Comparison of ENCODE assay signal across 8 cellular contexts in the genomic region with DNA sequence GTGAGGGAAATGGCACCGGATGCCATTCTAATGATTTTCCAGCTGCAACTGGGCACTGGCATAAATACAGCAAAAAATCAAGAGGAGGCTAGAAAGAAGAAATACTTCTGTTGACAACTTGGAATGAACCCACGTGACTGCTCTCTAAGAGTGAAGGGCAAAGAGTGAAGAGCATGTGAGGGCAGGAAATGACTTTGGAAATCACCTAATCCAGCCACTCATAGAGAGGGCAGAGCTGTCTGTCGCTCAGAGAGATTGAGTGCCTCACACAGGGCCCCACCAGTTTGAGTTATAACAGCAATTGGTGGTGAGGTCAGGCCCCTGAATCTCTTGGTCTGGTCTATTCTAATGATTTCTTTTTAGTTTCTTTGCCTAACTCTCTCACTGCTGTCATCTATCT. TPM values are rescaled to one million over a fixed set of nuclear protein-coding genes. Genes with fewer than 3 reads are reported as not detected.
DNase-seq lines count a peak whose midpoint lies in the region; ATAC-seq lines count a peak whose summit lies in the region.

No MANE protein-coding gene starts in this region.

- peak; percentile 30 to 50 for ATAC-seq in stimulated activated naive B cell treated with anti-CD40 and anti-IgM and Interleukin-4, amounts not matched to agents 10 μg/mL and 1 μg/mL and 100 μg/mL, for 72 hours (replicated peaks)
- no peak for ATAC-seq in GM19035 (IDR thresholded peaks at IDR 0.05; ENCODE audit: unreplicated experiment)

- peaks cover 15 to 23% of the 10 kb centered on the region in 2 donors for H3K36me3 Mint-ChIP-seq in stimulated activated naive B cell treated with anti-CD40 and anti-IgM and Interleukin-4, amounts not matched to agents 10 μg/mL and 1 μg/mL and 100 μg/mL, for 72 hours

- H3K4me1 Mint-ChIP-seq in stimulated activated naive B cell treated with anti-CD40 and anti-IgM and Interleukin-4, amounts not matched to agents 10 μg/mL and 1 μg/mL and 100 μg/mL, for 72 hours = peaks cover 39 to 48% of the 10 kb centered on the region in 2 donors

- H3K4me3 Mint-ChIP-seq in stimulated activated naive B cell treated with anti-CD40 and anti-IgM and Interleukin-4, amounts not matched to agents 10 μg/mL and 1 μg/mL and 100 μg/mL, for 72 hours = peak overlapping the region; percentile 18 to 40

- DNase-seq in DMS79 treated with DMSO at 0.1 percent for 48 hours (lab: John Stamatoyannopoulos, UW) = peak; percentile 4
- no peak for DNase-seq in DMS79 (lab: John Stamatoyannopoulos, UW)
- DNase-seq in RPMI7951 (ENCODE audit: low read depth) = peak; percentile 26
- peak; percentile 68 for DNase-seq in dermis blood vessel endothelial cell
- peak; percentile 9 for DNase-seq in stimulated activated naive B cell treated with anti-CD40 and anti-IgM and Interleukin-4, amounts not matched to agents 10 μg/mL and 1 μg/mL and 100 μg/mL, for 72 hours
- DNase-seq in NCI-H446 treated with DMSO at 0.1 percent for 48 hours (lab: John Stamatoyannopoulos, UW) = no peak
- no peak for DNase-seq in midbrain (lab: John Stamatoyannopoulos, UW)

- H3K9me3 Mint-ChIP-seq in stimulated activated naive B cell treated with anti-CD40 and anti-IgM and Interleukin-4, amounts not matched to agents 10 μg/mL and 1 μg/mL and 100 μg/mL, for 72 hours = peaks cover 1 to 6% of the 10 kb centered on the region in 2 donors

- H3K27me3 Mint-ChIP-seq in stimulated activated naive B cell treated with anti-CD40 and anti-IgM and Interleukin-4, amounts not matched to agents 10 μg/mL and 1 μg/mL and 100 μg/mL, for 72 hours = no peaks in the 10 kb centered on the region

- peak overlapping the region; percentile 73 for H3K27ac Mint-ChIP-seq in stimulated activated naive B cell treated with anti-CD40 and anti-IgM and Interleukin-4, amounts not matched to agents 10 μg/mL and 1 μg/mL and 100 μg/mL, for 72 hours

RNA-seq across cellular contexts. Expression of a gene that starts 3.9 kb away (rescaled TPM):
- total RNA-seq in RPMI7951 (2014; rRNA removed; shearing (Covaris generic)) = 8.1 and 11.5 TPM in 2 replicates
- 158 and 173 TPM in 2 replicates for total RNA-seq in dermis blood vessel endothelial cell

Comparison
In these comparisons a context has a peak if more than half of its experiments do, and no peak if none do; other contexts are left out.
1. DNase-seq: peak in DMS79 treated with DMSO at 0.1 percent for 48 hours (single experiment), RPMI7951 (single experiment), dermis blood vessel endothelial cell (single experiment) and stimulated activated naive B cell treated with anti-CD40 and anti-IgM and Interleukin-4, amounts not matched to agents 10 μg/mL and 1 μg/mL and 100 μg/mL, for 72 hours (single experiment); none in DMS79 (single experiment), NCI-H446 treated with DMSO at 0.1 percent for 48 hours (single experiment) and midbrain (single experiment).
2. RNA of a gene that starts 3.9 kb away (total RNA-seq): 158 to 173 TPM in dermis blood vessel endothelial cell; 8.1 to 11.5 TPM in RPMI7951; every median in the first group is over 10 times any median in the second.